In genomic region chr17:17353625-17354484, GRCh38 we compare ENCODE assay signal across 14 cellular contexts. TPM values are rescaled to one million over a fixed set of nuclear protein-coding genes. Genes with fewer than 3 reads are reported as not detected.
DNase-seq lines count a peak whose midpoint lies in the region; ATAC-seq and TF ChIP-seq lines count a peak whose summit lies in the region.
"Had no signal": no experiment of that assay in that cellular context is flagged by ENCODE, and none has a peak within 500 bp of the region (broad histone marks: within the 10 kb centered on the region; RNA-seq: fewer than 3 reads in every experiment).

No MANE protein-coding gene starts in this region.

- 89 to 91% methylated on average over 15 of the region's 15 CpGs for WGBS in sigmoid colon, 2 donors

- TF ChIP-seq EP300 in sigmoid colon (IDR thresholded peaks at IDR 0.05) = no peak

- no peaks in the 10 kb centered on the region for H3K9me3 ChIP-seq in sigmoid colon

- DNase-seq in activated CD8-positive, alpha-beta T cell treated with anti-CD3 and anti-CD28 coated beads, Interleukin-2, amount 10 ng/mL, durations not matched to agents 7 days and 5 days = no peak
- no peak for DNase-seq in activated CD8-positive, alpha-beta T cell treated with anti-CD3 and anti-CD28 coated beads for 36 hours
- DNase-seq in H7 (peak; percentile 43), iPS-NIHi7 (ENCODE audit: extremely low spot score) (peak; percentile 3), sigmoid colon (peak; percentile 52), GM20000 (ENCODE audit: low spot score) (no peak), GM19240 (ENCODE audit: insufficient read length, low spot score) (no peak)
- DNase-seq: CD8-positive, alpha-beta T cell; MV-4-11; NCI-H1417 treated with DMSO at 0.1 percent for 48 hours; NCI-H524; SIG-M5 had no signal

- H3K36me3 ChIP-seq in H7 (replicated peaks; ENCODE audit: control insufficient read depth, insufficient read depth, low read length) = no peaks in the 10 kb centered on the region
- H3K36me3 ChIP-seq in sigmoid colon = no peaks in the 10 kb centered on the region

- H3K9me3 Mint-ChIP-seq in activated CD8-positive, alpha-beta T cell treated with anti-CD3 and anti-CD28 coated beads, Interleukin-2, amount 10 ng/mL, durations not matched to agents 7 days and 5 days (ENCODE audit: insufficient read depth) = no peaks in the 10 kb centered on the region
- H3K9me3 Mint-ChIP-seq in activated CD8-positive, alpha-beta T cell treated with anti-CD3 and anti-CD28 coated beads for 36 hours = no peaks in the 10 kb centered on the region
- H3K9me3 Mint-ChIP-seq: CD8-positive, alpha-beta T cell had no signal

- CTCF ChIA-PET in activated CD8-positive, alpha-beta T cell treated with anti-CD3 and anti-CD28 coated beads, Interleukin-2, amount 10 ng/mL, durations not matched to agents 7 days and 5 days (lab: Charles Lee) = interaction anchor here (1.6 to 4.9 kb wide), 4 partner anchors 15 to 288 kb away, joined by 3 to 61 read pairs (median 22); partner anchors contain the start of gene RASD1
- CTCF ChIA-PET in activated CD8-positive, alpha-beta T cell treated with anti-CD3 and anti-CD28 coated beads for 36 hours (lab: Charles Lee) = interaction anchor here (0.9 to 5.7 kb wide), 14 partner anchors 11 to 288 kb away, joined by 3 to 65 read pairs (median 7); partner anchors contain the start of gene RASD1

- TF ChIP-seq CTCF in activated CD8-positive, alpha-beta T cell treated with anti-CD3 and anti-CD28 coated beads for 36 hours (IDR thresholded peaks at IDR 0.05) = no peak
- TF ChIP-seq CTCF in sigmoid colon (IDR thresholded peaks at IDR 0.05) (no peak), GM20000 (IDR thresholded peaks at IDR 0.05; ENCODE audit: extremely low read depth, missing control alignments) (no peak)

- H3K27me3 ChIP-seq in H7 (ENCODE audit: control insufficient read depth, insufficient read depth, low read length) (no peaks in the 10 kb centered on the region), sigmoid colon (peaks cover 0 to 22% (median 11%) of the 10 kb centered on the region in 3 donors)

- H3K4me1 Mint-ChIP-seq in activated CD8-positive, alpha-beta T cell treated with anti-CD3 and anti-CD28 coated beads, Interleukin-2, amount 10 ng/mL, durations not matched to agents 7 days and 5 days (ENCODE audit: low read depth) = peaks cover 8% of the 10 kb centered on the region
- H3K4me1 Mint-ChIP-seq in activated CD8-positive, alpha-beta T cell treated with anti-CD3 and anti-CD28 coated beads for 36 hours (ENCODE audit: low read depth) = no peaks in the 10 kb centered on the region

- no peak overlapping the region for H3K27ac ChIP-seq in sigmoid colon
- H3K27ac ChIP-seq: 22Rv1 had no signal

- ATAC-seq in activated CD8-positive, alpha-beta T cell treated with anti-CD3 and anti-CD28 coated beads, Interleukin-2, amount 10 ng/mL, durations not matched to agents 7 days and 5 days = no peak
- ATAC-seq in activated CD8-positive, alpha-beta T cell treated with anti-CD3 and anti-CD28 coated beads for 36 hours = no peak
- no peak for ATAC-seq in GM21528 (IDR thresholded peaks at IDR 0.05; ENCODE audit: low FRiP score, unreplicated experiment)

- peaks cover 0 to 7% (median 4%) of the 10 kb centered on the region in 4 donors for H3K4me1 ChIP-seq in sigmoid colon

- H3K4me3 ChIP-seq in H7 (ENCODE audit: insufficient read depth, low read depth, low read length) = no peak overlapping the region
- no peak overlapping the region for H3K4me3 ChIP-seq in sigmoid colon

- peaks cover 3% of the 10 kb centered on the region for H3K27me3 Mint-ChIP-seq in activated CD8-positive, alpha-beta T cell treated with anti-CD3 and anti-CD28 coated beads, Interleukin-2, amount 10 ng/mL, durations not matched to agents 7 days and 5 days (ENCODE audit: low read depth)
- H3K27me3 Mint-ChIP-seq in activated CD8-positive, alpha-beta T cell treated with anti-CD3 and anti-CD28 coated beads for 36 hours = no peaks in the 10 kb centered on the region

- H3K27ac Mint-ChIP-seq in activated CD8-positive, alpha-beta T cell treated with anti-CD3 and anti-CD28 coated beads, Interleukin-2, amount 10 ng/mL, durations not matched to agents 7 days and 5 days = peak overlapping the region; percentile 26
- H3K27ac Mint-ChIP-seq in activated CD8-positive, alpha-beta T cell treated with anti-CD3 and anti-CD28 coated beads for 36 hours = no peak overlapping the region
- H3K27ac Mint-ChIP-seq: CD8-positive, alpha-beta T cell had no signal

- POLR2A ChIA-PET in activated CD8-positive, alpha-beta T cell treated with anti-CD3 and anti-CD28 coated beads, Interleukin-2, amount 10 ng/mL, durations not matched to agents 7 days and 5 days (lab: Charles Lee) = interaction anchor here (0.6 kb wide), 1 partner anchor 214 kb away, joined by 3 read pairs; no protein-coding TSS in a partner anchor
- POLR2A ChIA-PET in activated CD8-positive, alpha-beta T cell treated with anti-CD3 and anti-CD28 coated beads for 36 hours (lab: Charles Lee) = no interaction called here

- no peak for TF ChIP-seq POLR2A in sigmoid colon (IDR thresholded peaks at IDR 0.05)

- intact Hi-C loops in activated CD8-positive, alpha-beta T cell treated with anti-CD3 and anti-CD28 coated beads for 36 hours (cut with micrococcal nuclease) = loop anchor here (2.0 to 10.0 kb wide), 2 partner anchors 141 to 289 kb away; partner anchors contain the start of gene RASD1
- intact Hi-C loops in sigmoid colon (cut with DNase I) = loop anchor here (2.0 kb wide), 1 partner anchor 143 kb away; the partner anchor contains the start of gene RASD1

- H3K4me3 Mint-ChIP-seq in activated CD8-positive, alpha-beta T cell treated with anti-CD3 and anti-CD28 coated beads, Interleukin-2, amount 10 ng/mL, durations not matched to agents 7 days and 5 days = no peak overlapping the region
- no peak overlapping the region for H3K4me3 Mint-ChIP-seq in activated CD8-positive, alpha-beta T cell treated with anti-CD3 and anti-CD28 coated beads for 36 hours
- H3K4me3 Mint-ChIP-seq: CD8-positive, alpha-beta T cell had no signal

- H3K36me3 Mint-ChIP-seq in activated CD8-positive, alpha-beta T cell treated with anti-CD3 and anti-CD28 coated beads, Interleukin-2, amount 10 ng/mL, durations not matched to agents 7 days and 5 days (ENCODE audit: low read depth) = no peaks in the 10 kb centered on the region
- H3K36me3 Mint-ChIP-seq in activated CD8-positive, alpha-beta T cell treated with anti-CD3 and anti-CD28 coated beads for 36 hours (ENCODE audit: low read depth) = no peaks in the 10 kb centered on the region
- H3K36me3 Mint-ChIP-seq: CD8-positive, alpha-beta T cell had no signal

RNA-seq across cellular contexts. Expression of gene NT5M, which starts 50.7 kb away (rescaled TPM):
- total RNA-seq in activated CD8-positive, alpha-beta T cell treated with anti-CD3 and anti-CD28 coated beads, Interleukin-2, amount 10 ng/mL, durations not matched to agents 7 days and 5 days = 1 to 10 TPM; 8.3 to 9.0 TPM
- total RNA-seq in activated CD8-positive, alpha-beta T cell treated with anti-CD3 and anti-CD28 coated beads for 36 hours = 1 to 10 TPM; 8.3 to 9.4 TPM
- total RNA-seq in H7 (2014; rRNA removed; shearing (Covaris generic)) = 14.5 and 41.2 TPM in 2 replicates
- 1 to 10 TPM; 4.3 to 5.8 (median 5.5) TPM for total RNA-seq in sigmoid colon
- 1 to 10 TPM in 2 of 3 donors, under 1 TPM in 1; 0.92 to 4.2 (median 1.9) TPM for polyA plus RNA-seq in sigmoid colon

Comparison
In these comparisons a context has a peak if more than half of its experiments do, and no peak if none do; other contexts are left out.
1. DNase-seq: peak in H7 (single experiment), iPS-NIHi7 (single experiment) and sigmoid colon (single experiment); none in activated CD8-positive, alpha-beta T cell treated with anti-CD3 and anti-CD28 coated beads, Interleukin-2, amount 10 ng/mL, durations not matched to agents 7 days and 5 days (single experiment), activated CD8-positive, alpha-beta T cell treated with anti-CD3 and anti-CD28 coated beads for 36 hours (single experiment), GM20000 (single experiment) and GM19240 (single experiment).